8 cellular contexts compared by ENCODE assay signal in genomic region chr12:133037207-133038005, GRCh38. TPM values are rescaled to one million over a fixed set of nuclear protein-coding genes. Genes with fewer than 3 reads are reported as not detected.
DNase-seq lines count a peak whose midpoint lies in the region; ATAC-seq, FAIRE-seq and TF ChIP-seq lines count a peak whose summit lies in the region.

TSS of gene ZNF84 (plus strand) at chr12:133037509. CDS start at chr12:133041468, 3,959 bp downstream.

- peak within 1 kb of the TSS; percentile 63 to 82 for H3K9ac ChIP-seq in kidney (ENCODE audit: low read length in 2 of 2)

- H3K9me3 Mint-ChIP-seq in activated CD4-positive, alpha-beta T cell treated with anti-CD3 and anti-CD28 coated beads for 36 hours (ENCODE audit: low read depth), result peaks cover 44% of the 10 kb centered on the region

- peaks cover 56% of the 10 kb centered on the region for H3K36me3 Mint-ChIP-seq in activated CD4-positive, alpha-beta T cell treated with anti-CD3 and anti-CD28 coated beads for 36 hours (ENCODE audit: low read depth)

- H3K27ac Mint-ChIP-seq in activated CD4-positive, alpha-beta T cell treated with anti-CD3 and anti-CD28 coated beads for 36 hours, result peak within 1 kb of the TSS; percentile 94

- CTCF ChIA-PET in activated CD4-positive, alpha-beta T cell treated with anti-CD3 and anti-CD28 coated beads for 36 hours (lab: Charles Lee), result interaction anchor here (1.1 kb wide), 1 partner anchor 45 kb away, joined by 3 read pairs; no protein-coding TSS in a partner anchor

- DNase-seq in Ammon's horn (ENCODE audit: low spot score) (peak; percentile 96), GM19238 (ENCODE audit: insufficient read length, low spot score) (peak; percentile 85), NCI-H524 (lab: John Stamatoyannopoulos, UW) (peak; percentile 95 to 97), choroid plexus epithelial cell (ENCODE audit: low read depth) (peak; percentile 99), kidney (peak; percentile 99)
- DNase-seq in activated CD4-positive, alpha-beta T cell treated with anti-CD3 and anti-CD28 coated beads for 36 hours, result peak; percentile 98
- peak; percentile 97 for DNase-seq in stimulated activated CD4-positive, alpha-beta T cell treated with anti-CD3 and anti-CD28 coated beads, Interleukin-15, amount 100 ng/mL, for 24 hours

- POLR2A ChIA-PET in activated CD4-positive, alpha-beta T cell treated with anti-CD3 and anti-CD28 coated beads for 36 hours (lab: Charles Lee), result interaction anchor here (0.6 to 1.8 kb wide), 2 partner anchors 43 to 155 kb away, joined by 3 to 7 read pairs; no protein-coding TSS in a partner anchor

- intact Hi-C loops in activated CD4-positive, alpha-beta T cell treated with anti-CD3 and anti-CD28 coated beads for 36 hours (cut with DNase I, micrococcal nuclease), result loop anchor here (1.0 to 2.0 kb wide), 10 partner anchors 43 to 327 kb away; partner anchors contain the start of genes ZNF10 (in 2 of the 2), ZNF140 (in 2 of the 2), ZNF26 (in 2 of the 2) and ZNF891 (in 2 of the 2)
- intact Hi-C loops in kidney (cut with DNase I), result no loop called here

- H3K36me3 ChIP-seq in kidney (ENCODE audit: control insufficient read depth in 1 of 2, insufficient read depth in 2 of 2, low read length in 2 of 2), result peaks cover 14 to 20% of the 10 kb centered on the region in 2 donors

- H3K27ac ChIP-seq in kidney (ENCODE audit: low read depth in 2 of 2, low read length in 2 of 2), result peak within 1 kb of the TSS; percentile 90 to 93

- H3K4me3 ChIP-seq in choroid plexus epithelial cell (ENCODE audit: low read depth, low read length) (peak within 1 kb of the TSS; percentile 80), kidney (ENCODE audit: low read length in 2 of 2) (peak within 1 kb of the TSS; percentile 74 to 78)

- no peaks in the 10 kb centered on the region for H3K4me1 ChIP-seq in kidney (ENCODE audit: control insufficient read depth in 1 of 2, insufficient read depth in 1 of 2, low read depth in 1 of 2, low read length in 2 of 2)

- no peaks in the 10 kb centered on the region for H3K27me3 Mint-ChIP-seq in activated CD4-positive, alpha-beta T cell treated with anti-CD3 and anti-CD28 coated beads for 36 hours

- FAIRE-seq in kidney (lab: Jason Lieb, UNC), result peak; percentile 85

- peaks cover 18 to 21% of the 10 kb centered on the region in 2 donors for H3K9me3 ChIP-seq in kidney (ENCODE audit: control insufficient read depth in 1 of 2, low read length in 2 of 2)

- peaks cover 10% of the 10 kb centered on the region for H3K4me1 Mint-ChIP-seq in activated CD4-positive, alpha-beta T cell treated with anti-CD3 and anti-CD28 coated beads for 36 hours

- peak; percentile 94 for ATAC-seq in HG03442 (IDR thresholded peaks at IDR 0.05; ENCODE audit: unreplicated experiment)
- peak; percentile 97 for ATAC-seq in activated CD4-positive, alpha-beta T cell treated with anti-CD3 and anti-CD28 coated beads for 36 hours

- no peak for TF ChIP-seq CTCF in choroid plexus epithelial cell (conservative IDR thresholded peaks at IDR 0.05; ENCODE audit: low read depth, low read length)
- no peak for TF ChIP-seq CTCF in kidney (IDR thresholded peaks at IDR 0.05; ENCODE audit: borderline replicate concordance, extremely low read depth, insufficient read depth)

- peak within 1 kb of the TSS; percentile 85 for H3K4me3 Mint-ChIP-seq in activated CD4-positive, alpha-beta T cell treated with anti-CD3 and anti-CD28 coated beads for 36 hours

RNA-seq across cellular contexts. Expression of gene ZNF84, which starts in this region (rescaled TPM):
- 10 to 100 TPM; 21.5 to 24.1 TPM for total RNA-seq in activated CD4-positive, alpha-beta T cell treated with anti-CD3 and anti-CD28 coated beads for 36 hours
- 32.7 TPM for total RNA-seq in kidney
- 15.5 TPM for polyA plus RNA-seq in kidney (ENCODE audit: insufficient read depth, low read depth, low replicate concordance)

Comparison
In these comparisons a context has a peak if more than half of its experiments do, and no peak if none do; other contexts are left out.
1. Peak in every context shown above with its lines: DNase-seq, ATAC-seq, H3K4me3 ChIP-seq and H3K27ac ChIP-seq.